Comparison of ENCODE assay signal across 2 cellular contexts in the genomic region with DNA sequence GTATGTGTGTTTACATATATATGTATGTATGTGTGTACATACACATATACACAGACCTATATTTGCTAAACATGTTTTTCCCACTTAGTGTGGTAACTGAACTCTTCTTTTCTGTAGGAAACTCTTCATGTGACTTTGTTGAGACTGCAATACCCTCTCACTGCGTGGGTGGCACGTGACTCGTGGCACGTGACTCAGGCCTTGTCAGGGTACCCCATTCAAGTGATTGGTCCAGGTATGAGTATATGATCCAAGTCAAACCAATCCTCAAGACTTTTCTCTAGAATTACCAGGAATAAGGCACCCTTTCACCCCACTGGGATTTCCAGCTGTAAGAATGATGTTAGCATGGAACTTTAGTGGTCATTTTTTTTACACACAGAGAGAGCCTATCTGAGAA.
TF ChIP-seq lines count a peak whose summit lies in the region.

No MANE protein-coding gene starts in this region.

TF ChIP-seq in IMR-90, 13 proteins besides CTCF, POLR2A, EP300 and RAD21 (continued from another document):
- TF ChIP-seq FOS (IDR thresholded peaks at IDR 0.05; ENCODE audit: low read depth, low read length) = no peak
- no peak for TF ChIP-seq RCOR1 (IDR thresholded peaks at IDR 0.05; ENCODE audit: insufficient replicate concordance, low read length)
- TF ChIP-seq, protein P1, sequence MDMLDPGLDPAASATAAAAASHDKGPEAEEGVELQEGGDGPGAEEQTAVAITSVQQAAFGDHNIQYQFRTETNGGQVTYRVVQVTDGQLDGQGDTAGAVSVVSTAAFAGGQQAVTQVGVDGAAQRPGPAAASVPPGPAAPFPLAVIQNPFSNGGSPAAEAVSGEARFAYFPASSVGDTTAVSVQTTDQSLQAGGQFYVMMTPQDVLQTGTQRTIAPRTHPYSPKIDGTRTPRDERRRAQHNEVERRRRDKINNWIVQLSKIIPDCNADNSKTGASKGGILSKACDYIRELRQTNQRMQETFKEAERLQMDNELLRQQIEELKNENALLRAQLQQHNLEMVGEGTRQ (IDR thresholded peaks at IDR 0.05; ENCODE audit: low read depth, low read length) = no peak
- TF ChIP-seq NFE2L2 (IDR thresholded peaks at IDR 0.05; ENCODE audit: low read depth, low read length) = no peak
- no peak for TF ChIP-seq CHD1 (IDR thresholded peaks at IDR 0.05; ENCODE audit: low read depth, low read length)
- no peak for TF ChIP-seq RFX5 (IDR thresholded peaks at IDR 0.05; ENCODE audit: low read depth, low read length)
- no peak for TF ChIP-seq SMC3 (IDR thresholded peaks at IDR 0.05; ENCODE audit: low read depth, low read length)
- no peak for TF ChIP-seq MAZ (IDR thresholded peaks at IDR 0.05; ENCODE audit: borderline replicate concordance, low read depth, low read length)
- no peak for TF ChIP-seq ELK1 (IDR thresholded peaks at IDR 0.05; ENCODE audit: borderline replicate concordance, low read depth, low read length)

TF ChIP-seq in GM12878, 131 proteins besides CTCF, POLR2A, EP300 and RAD21 (continued from another document):
- TF ChIP-seq, protein P2, sequence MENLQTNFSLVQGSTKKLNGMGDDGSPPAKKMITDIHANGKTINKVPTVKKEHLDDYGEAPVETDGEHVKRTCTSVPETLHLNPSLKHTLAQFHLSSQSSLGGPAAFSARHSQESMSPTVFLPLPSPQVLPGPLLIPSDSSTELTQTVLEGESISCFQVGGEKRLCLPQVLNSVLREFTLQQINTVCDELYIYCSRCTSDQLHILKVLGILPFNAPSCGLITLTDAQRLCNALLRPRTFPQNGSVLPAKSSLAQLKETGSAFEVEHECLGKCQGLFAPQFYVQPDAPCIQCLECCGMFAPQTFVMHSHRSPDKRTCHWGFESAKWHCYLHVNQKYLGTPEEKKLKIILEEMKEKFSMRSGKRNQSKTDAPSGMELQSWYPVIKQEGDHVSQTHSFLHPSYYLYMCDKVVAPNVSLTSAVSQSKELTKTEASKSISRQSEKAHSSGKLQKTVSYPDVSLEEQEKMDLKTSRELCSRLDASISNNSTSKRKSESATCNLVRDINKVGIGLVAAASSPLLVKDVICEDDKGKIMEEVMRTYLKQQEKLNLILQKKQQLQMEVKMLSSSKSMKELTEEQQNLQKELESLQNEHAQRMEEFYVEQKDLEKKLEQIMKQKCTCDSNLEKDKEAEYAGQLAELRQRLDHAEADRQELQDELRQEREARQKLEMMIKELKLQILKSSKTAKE (IDR thresholded peaks at IDR 0.05; ENCODE audit: low read depth, poor library complexity, severe bottlenecking) = no peak
- TF ChIP-seq, protein P3, sequence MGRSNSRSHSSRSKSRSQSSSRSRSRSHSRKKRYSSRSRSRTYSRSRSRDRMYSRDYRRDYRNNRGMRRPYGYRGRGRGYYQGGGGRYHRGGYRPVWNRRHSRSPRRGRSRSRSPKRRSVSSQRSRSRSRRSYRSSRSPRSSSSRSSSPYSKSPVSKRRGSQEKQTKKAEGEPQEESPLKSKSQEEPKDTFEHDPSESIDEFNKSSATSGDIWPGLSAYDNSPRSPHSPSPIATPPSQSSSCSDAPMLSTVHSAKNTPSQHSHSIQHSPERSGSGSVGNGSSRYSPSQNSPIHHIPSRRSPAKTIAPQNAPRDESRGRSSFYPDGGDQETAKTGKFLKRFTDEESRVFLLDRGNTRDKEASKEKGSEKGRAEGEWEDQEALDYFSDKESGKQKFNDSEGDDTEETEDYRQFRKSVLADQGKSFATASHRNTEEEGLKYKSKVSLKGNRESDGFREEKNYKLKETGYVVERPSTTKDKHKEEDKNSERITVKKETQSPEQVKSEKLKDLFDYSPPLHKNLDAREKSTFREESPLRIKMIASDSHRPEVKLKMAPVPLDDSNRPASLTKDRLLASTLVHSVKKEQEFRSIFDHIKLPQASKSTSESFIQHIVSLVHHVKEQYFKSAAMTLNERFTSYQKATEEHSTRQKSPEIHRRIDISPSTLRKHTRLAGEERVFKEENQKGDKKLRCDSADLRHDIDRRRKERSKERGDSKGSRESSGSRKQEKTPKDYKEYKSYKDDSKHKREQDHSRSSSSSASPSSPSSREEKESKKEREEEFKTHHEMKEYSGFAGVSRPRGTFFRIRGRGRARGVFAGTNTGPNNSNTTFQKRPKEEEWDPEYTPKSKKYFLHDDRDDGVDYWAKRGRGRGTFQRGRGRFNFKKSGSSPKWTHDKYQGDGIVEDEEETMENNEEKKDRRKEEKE (IDR thresholded peaks at IDR 0.05) = no peak
- TF ChIP-seq TARDBP (IDR thresholded peaks at IDR 0.05; ENCODE audit: borderline replicate concordance) (no peak), RAD51 (IDR thresholded peaks at IDR 0.05) (peak; percentile 22; the same call in 1 of the 2 replicates), SMARCA5 (IDR thresholded peaks at IDR 0.05) (no peak)
